ENCODE assay signal across 8 cellular contexts in genomic region chr1:1891349-1892078, GRCh38. TPM values are rescaled to one million over a fixed set of nuclear protein-coding genes. Genes with fewer than 3 reads are reported as not detected.
A peak's percentile ranks its signal among the peaks of the same experiment; 100 is the strongest.
DNase-seq lines count a peak whose midpoint lies in the region; ATAC-seq and TF ChIP-seq lines count a peak whose summit lies in the region.

No MANE protein-coding gene starts in this region.

- peaks cover 41% of the 10 kb centered on the region for H3K4me1 ChIP-seq in ACC112 (ENCODE audit: control insufficient read depth, insufficient read depth, low read length, unreplicated experiment)
- peaks cover 27% of the 10 kb centered on the region for H3K4me1 ChIP-seq in HUES64 (ENCODE audit: insufficient read depth, low read length)
- H3K4me1 ChIP-seq in heart right ventricle = peaks cover 30 to 72% (median 60%) of the 10 kb centered on the region in 9 donors
- peaks cover 26% of the 10 kb centered on the region for H3K4me1 ChIP-seq in prostate gland (replicated peaks)
- H3K4me1 ChIP-seq in uterus = peaks cover 10 to 19% of the 10 kb centered on the region in 2 donors

- H3K27me3 ChIP-seq in ACC112 (ENCODE audit: insufficient read depth, low read length) (no peaks in the 10 kb centered on the region), HUES64 (ENCODE audit: insufficient read depth, low read length) (no peaks in the 10 kb centered on the region), heart right ventricle (no peaks in the 10 kb centered on the region), prostate gland (replicated peaks; ENCODE audit: insufficient read depth) (no peaks in the 10 kb centered on the region), uterus (no peaks in the 10 kb centered on the region)

- H3K79me2 ChIP-seq in ACC112 (ENCODE audit: control insufficient read depth, insufficient read depth, low read length, unreplicated experiment) = peaks cover 44% of the 10 kb centered on the region

- DNase-seq in SK-MEL-5 (ENCODE audit: low read depth, low spot score) (peak; percentile 57), heart right ventricle (peak; percentile 84), prostate gland (ENCODE audit: low spot score) (peak; percentile 82), uterus (peak; percentile 71 to 76)
- peak; percentile 27 for DNase-seq in activated naive CD8-positive, alpha-beta T cell treated with anti-CD3 and anti-CD28 coated beads, Interleukin-2, amount 50 U/mL, for 16 hours (ENCODE audit: low read depth, low spot score)

- H3K36me3 ChIP-seq in ACC112 (ENCODE audit: insufficient read depth, low read length) (no peaks in the 10 kb centered on the region), HUES64 (ENCODE audit: insufficient read depth, low read length) (no peaks in the 10 kb centered on the region), heart right ventricle (no peaks in the 10 kb centered on the region), prostate gland (no peaks in the 10 kb centered on the region), uterus (no peaks in the 10 kb centered on the region)

- H3K9me3 ChIP-seq in HUES64 (ENCODE audit: insufficient read depth, low read depth, low read length) (no peaks in the 10 kb centered on the region), heart right ventricle (no peaks in the 10 kb centered on the region), prostate gland (no peaks in the 10 kb centered on the region), uterus (no peaks in the 10 kb centered on the region)

- peak overlapping the region; percentile 75 for H2AFZ ChIP-seq in ACC112 (ENCODE audit: low read length, unreplicated experiment)

- in situ Hi-C loops in SK-MEL-5 (cut with HindIII; ENCODE audit: low pct_unique_long_range_greater_than_20kb, low sequenced_read_pairs) = no loop called here

- TF ChIP-seq POLR2A in prostate gland (IDR thresholded peaks at IDR 0.05) = peak; percentile 36
- peak in 1 of 2 donors; percentile 22 for TF ChIP-seq POLR2A in uterus (IDR thresholded peaks at IDR 0.05)

- TF ChIP-seq CTCF in heart right ventricle (IDR thresholded peaks at IDR 0.05) = peak in 2 of 9 donors; percentile 20 to 24
- TF ChIP-seq CTCF in prostate gland (IDR thresholded peaks at IDR 0.05) = no peak
- no peak for TF ChIP-seq CTCF in uterus (IDR thresholded peaks at IDR 0.05)

- ATAC-seq in GM18861 (IDR thresholded peaks at IDR 0.05; ENCODE audit: unreplicated experiment) = peak; percentile 12
- peak; percentile 58 to 80 (median 62) for ATAC-seq in heart right ventricle

- peak overlapping the region; percentile 69 for H3K9ac ChIP-seq in HUES64 (ENCODE audit: low read depth, low read length)

- 7% methylated on average over 54 of the region's 59 CpGs for WGBS in HUES64
- WGBS in heart right ventricle, 2 donors = 2 to 4% methylated on average over 40 to 59 of the region's 59 CpGs
- WGBS in prostate gland = 1% methylated on average over 39 of the region's 59 CpGs

- H3K4me3 ChIP-seq in ACC112 (ENCODE audit: low read depth, low read length) (peak overlapping the region; percentile 98), HUES64 (ENCODE audit: low read length) (peak overlapping the region; percentile 98), heart right ventricle (peak overlapping the region; percentile 75 to 98 (median 88)), prostate gland (peak overlapping the region; percentile 84 to 87), uterus (peak overlapping the region; percentile 74 to 93)

- intact Hi-C loops in heart right ventricle (cut with DNase I) = loop anchor here in 6 of 10 donors (2.0 to 10.0 kb wide), 6 partner anchors 33 to 114 kb away; partner anchors contain the start of gene NADK (in 2 of the 6)
- intact Hi-C loops in prostate gland (cut with DNase I) = loop anchor here (5.0 kb wide), 2 partner anchors 34 to 114 kb away; partner anchors contain the start of gene NADK
- intact Hi-C loops in uterus (cut with DNase I; ENCODE audit: low total_unique reads) = no loop called here

- peak overlapping the region; percentile 82; the same call in 1 of the 2 replicates for H3K27ac ChIP-seq in ACC112 (ENCODE audit: low read depth, low read length)
- H3K27ac ChIP-seq in HUES64 (ENCODE audit: low read depth, low read length) = peak overlapping the region; percentile 62; the same call in 1 of the 2 replicates
- H3K27ac ChIP-seq in heart right ventricle = peak overlapping the region; percentile 90 to 99 (median 96)
- peak overlapping the region; percentile 95 to 96 for H3K27ac ChIP-seq in prostate gland
- peak overlapping the region; percentile 97 to 99 for H3K27ac ChIP-seq in uterus

RNA-seq across cellular contexts. Expression of gene GNB1, which starts 0.6 kb away (rescaled TPM):
- 213 TPM for polyA plus RNA-seq in HUES64 (2013, experiment 1 of 2)
- polyA plus RNA-seq in HUES64 (2013, experiment 2 of 2) = 234 TPM
- 50.5 and 51.2 TPM in 2 replicates for total RNA-seq in SK-MEL-5 (2014; rRNA removed; shearing (Covaris generic))
- 229 and 286 TPM in 2 replicates for polyA plus RNA-seq in SK-MEL-5 (2015; cell fraction: cytosol; rRNA removed)
- polyA plus RNA-seq in SK-MEL-5 (2015; cell fraction: nucleus; rRNA removed) = 65.4 and 65.7 TPM in 2 replicates
- total RNA-seq in heart right ventricle = 100 to 1,000 TPM; 139 to 228 (median 174) TPM
- 100 to 1,000 TPM in 1 of 2 donors, 10 to 100 TPM in 1; 64.9 to 109 TPM for polyA plus RNA-seq in heart right ventricle
- 100 to 1,000 TPM; 163 to 233 TPM for total RNA-seq in prostate gland
- 100 to 1,000 TPM in 2 of 4 donors, 10 to 100 TPM in 2; 50.2 to 320 (median 104) TPM for total RNA-seq in uterus

RNA-seq across cellular contexts. Expression of gene CALML6, which starts 23.5 kb away (rescaled TPM):
- 0.30 TPM for polyA plus RNA-seq in HUES64 (2013, experiment 1 of 2)
- polyA plus RNA-seq in HUES64 (2013, experiment 2 of 2) = 0.13 TPM
- 0.08 and 0.67 TPM in 2 replicates for total RNA-seq in SK-MEL-5 (2014; rRNA removed; shearing (Covaris generic))
- not detected in 2 replicates for polyA plus RNA-seq in SK-MEL-5 (2015; cell fraction: cytosol; rRNA removed)
- 3.6 and 4.6 TPM in 2 replicates for polyA plus RNA-seq in SK-MEL-5 (2015; cell fraction: nucleus; rRNA removed)
- total RNA-seq in heart right ventricle (under 1 TPM in 2 of 10 donors, not detected in 8; 0.20 TPM), prostate gland (under 1 TPM; 0.18 to 0.28 TPM), uterus (under 1 TPM in 1 of 4 donors, not detected in 3; 0.58 TPM)
- polyA plus RNA-seq in heart right ventricle = under 1 TPM; 0.09 to 0.88 TPM

RNA-seq across cellular contexts. Expression of gene TMEM52, which starts 27.6 kb away (rescaled TPM):
- 10.0 TPM for polyA plus RNA-seq in HUES64 (2013, experiment 1 of 2)
- 10.8 TPM for polyA plus RNA-seq in HUES64 (2013, experiment 2 of 2)
- total RNA-seq in SK-MEL-5 (2014; rRNA removed; shearing (Covaris generic)) = 0.67 TPM in 1 of 2 replicates, not detected in the other
- polyA plus RNA-seq in SK-MEL-5 (2015; cell fraction: cytosol; rRNA removed) = 0.42 TPM in 1 of 2 replicates, not detected in the other
- not detected in 2 replicates for polyA plus RNA-seq in SK-MEL-5 (2015; cell fraction: nucleus; rRNA removed)
- 1 to 10 TPM in 6 of 10 donors, under 1 TPM in 2, not detected in 2; 0.58 to 3.1 (median 1.9) TPM for total RNA-seq in heart right ventricle
- 10 to 100 TPM in 1 of 2 donors, 1 to 10 TPM in 1; 1.0 to 11.5 TPM for polyA plus RNA-seq in heart right ventricle
- total RNA-seq in prostate gland = 10 to 100 TPM in 1 of 2 donors, 1 to 10 TPM in 1; 7.8 to 43.3 TPM
- 1 to 10 TPM in 1 of 4 donors, not detected in 3; 1.7 TPM for total RNA-seq in uterus

Comparison
In these comparisons a context has a peak if more than half of its experiments do, and no peak if none do; other contexts are left out.
1. Peak in every context shown above with its lines: DNase-seq, ATAC-seq, H3K4me3 ChIP-seq and H3K27ac ChIP-seq.
2. DNase-seq: peak in every context shown above with its lines; median percentile 84 in heart right ventricle; 82 in prostate gland; 74 in uterus; 57 in SK-MEL-5; 27 in activated naive CD8-positive, alpha-beta T cell treated with anti-CD3 and anti-CD28 coated beads, Interleukin-2, amount 50 U/mL, for 16 hours.